In genomic region chr5:74953961-74954720, GRCh38 we compare ENCODE assay signal across 10 cellular contexts.
DNase-seq lines count a peak whose midpoint lies in the region; ATAC-seq and TF ChIP-seq lines count a peak whose summit lies in the region.
"Had no signal": no experiment of that assay in that cellular context is flagged by ENCODE, and none has a peak within 500 bp of the region (broad histone marks: within the 10 kb centered on the region; RNA-seq: fewer than 3 reads in every experiment).

No MANE protein-coding gene starts in this region.

- DNase-seq in HT1080 (ENCODE audit: low read depth) (peak; percentile 45), epithelial cell of prostate (ENCODE audit: low read depth, low spot score) (no peak), GM20000 (ENCODE audit: low spot score) (no peak), NOMO-1 treated with dmso at 0.1 percent for 144 hours (lab: John Stamatoyannopoulos, UW; ENCODE audit: unreplicated experiment) (no peak), ACHN (no peak)
- DNase-seq: activated CD8-positive, alpha-beta memory T cell treated with anti-CD3 and anti-CD28 coated beads for 24 hours; GDM1; NCI-H187 had no signal

- peak overlapping the region; percentile 50 for H3K4me2 ChIP-seq in skeletal muscle satellite cell (ENCODE audit: low read length)

- peak overlapping the region; percentile 77 for H3K27ac ChIP-seq in epithelial cell of prostate

- H3K9ac ChIP-seq in skeletal muscle satellite cell (ENCODE audit: low read depth, low read length) = no peak overlapping the region

- no peaks in the 10 kb centered on the region for H3K9me3 ChIP-seq in skeletal muscle satellite cell (replicated peaks; ENCODE audit: low read length)

- H3K27me3 ChIP-seq in skeletal muscle satellite cell (ENCODE audit: control insufficient read depth, insufficient read depth, low read length) = no peaks in the 10 kb centered on the region

- H3K4me3 ChIP-seq in skeletal muscle satellite cell (ENCODE audit: low read length) = no peak overlapping the region

- H3K36me3 ChIP-seq in skeletal muscle satellite cell (ENCODE audit: insufficient read depth, low read length) = no peaks in the 10 kb centered on the region

- in situ Hi-C loops in ACHN (cut with HindIII; ENCODE audit: low pct_ligation_motif_present, low pct_unique_long_range_greater_than_20kb, low sequenced_read_pairs) = no loop called here

- peak; percentile 85 for ATAC-seq in GM19035 (IDR thresholded peaks at IDR 0.05; ENCODE audit: unreplicated experiment)

- H3K4me1 ChIP-seq in skeletal muscle satellite cell (ENCODE audit: control insufficient read depth, insufficient read depth, low read length) = peaks cover 24% of the 10 kb centered on the region

- TF ChIP-seq CTCF in GM20000 (IDR thresholded peaks at IDR 0.05; ENCODE audit: extremely low read depth, missing control alignments) = no peak
